In genomic region chr2:27714851-27715291, GRCh38 we compare ENCODE assay signal across 9 cellular contexts. TPM values are rescaled to one million over a fixed set of nuclear protein-coding genes. Genes with fewer than 3 reads are reported as not detected.
A peak's percentile ranks its signal among the peaks of the same experiment; 100 is the strongest.
DNase-seq lines count a peak whose midpoint lies in the region; ATAC-seq and TF ChIP-seq lines count a peak whose summit lies in the region.
"Had no signal": no experiment of that assay in that cellular context is flagged by ENCODE, and none has a peak within 500 bp of the region (broad histone marks: within the 10 kb centered on the region; RNA-seq: fewer than 3 reads in every experiment).

No MANE protein-coding gene starts in this region.

- H3K36me3 ChIP-seq in lower lobe of right lung (no peaks in the 10 kb centered on the region), testis (ENCODE audit: low read depth, missing control alignments) (no peaks in the 10 kb centered on the region)
- H3K36me3 ChIP-seq: neutrophil had no signal

- H3K9me3 Mint-ChIP-seq in activated CD4-positive, alpha-beta T cell treated with anti-CD3 and anti-CD28 coated beads for 36 hours (ENCODE audit: low read depth) = no peaks in the 10 kb centered on the region

- H3K9me3 ChIP-seq in lower lobe of right lung (no peaks in the 10 kb centered on the region), testis (no peaks in the 10 kb centered on the region)
- H3K9me3 ChIP-seq: neutrophil had no signal

- TF ChIP-seq POLR2A in testis (IDR thresholded peaks at IDR 0.05) = no peak

- intact Hi-C loops in activated CD4-positive, alpha-beta T cell treated with anti-CD3 and anti-CD28 coated beads for 36 hours (cut with DNase I, micrococcal nuclease) = no loop called here
- intact Hi-C loops in lower lobe of right lung (cut with DNase I) (no loop called here), testis (cut with DNase I; ENCODE audit: low total_unique reads) (no loop called here)

- no peaks in the 10 kb centered on the region for H3K36me3 Mint-ChIP-seq in activated CD4-positive, alpha-beta T cell treated with anti-CD3 and anti-CD28 coated beads for 36 hours (ENCODE audit: low read depth)

- POLR2A ChIA-PET in activated CD4-positive, alpha-beta T cell treated with anti-CD3 and anti-CD28 coated beads for 36 hours (lab: Charles Lee) = no interaction called here

- H3K4me3 ChIP-seq in lower lobe of right lung (peak overlapping the region; percentile 55), testis (peak overlapping the region; percentile 50 to 53)

- TF ChIP-seq CTCF in lower lobe of right lung (IDR thresholded peaks at IDR 0.05) = no peak
- TF ChIP-seq CTCF in testis (IDR thresholded peaks at IDR 0.05) = no peak
- no peak for TF ChIP-seq CTCF in omental fat pad (IDR thresholded peaks at IDR 0.05)

- H3K27me3 Mint-ChIP-seq in activated CD4-positive, alpha-beta T cell treated with anti-CD3 and anti-CD28 coated beads for 36 hours = peaks cover 9% of the 10 kb centered on the region

- CTCF ChIA-PET in activated CD4-positive, alpha-beta T cell treated with anti-CD3 and anti-CD28 coated beads for 36 hours (lab: Charles Lee) = interaction anchor here (0.6 to 2.1 kb wide), 3 partner anchors 8 to 647 kb away, joined by 3 to 9 read pairs (median 3); no protein-coding TSS in a partner anchor

- DNase-seq in activated CD4-positive, alpha-beta T cell treated with anti-CD3 and anti-CD28 coated beads for 36 hours = no peak
- no peak for DNase-seq in activated CD4-positive, alpha-beta T cell treated with anti-CD3 and anti-CD28 coated beads for 4 hours
- DNase-seq in caudate nucleus (lab: John Stamatoyannopoulos, UW) (no peak), lower lobe of right lung (no peak), testis (no peak), SIG-M5 treated with dmso at 0.1 percent for 504 hours (lab: John Stamatoyannopoulos, UW; ENCODE audit: unreplicated experiment) (no peak), omental fat pad (ENCODE audit: low spot score) (no peak)

- H3K4me3 Mint-ChIP-seq in activated CD4-positive, alpha-beta T cell treated with anti-CD3 and anti-CD28 coated beads for 36 hours = peak overlapping the region; percentile 24

- WGBS in testis, 2 donors = 41 to 43% methylated on average over 16 to 18 of the region's 19 CpGs

- H3K27me3 ChIP-seq in lower lobe of right lung (ENCODE audit: low read depth) (peaks cover 6% of the 10 kb centered on the region), testis (no peaks in the 10 kb centered on the region)

- H3K4me1 ChIP-seq in lower lobe of right lung (peaks cover 21% of the 10 kb centered on the region), testis (peaks cover 9% of the 10 kb centered on the region)

- H3K27ac Mint-ChIP-seq in activated CD4-positive, alpha-beta T cell treated with anti-CD3 and anti-CD28 coated beads for 36 hours = no peak overlapping the region

- H3K27ac ChIP-seq in caudate nucleus (ENCODE audit: low read depth, low read length) = peak overlapping the region; percentile 62
- H3K27ac ChIP-seq in lower lobe of right lung = peak overlapping the region; percentile 56
- H3K27ac ChIP-seq in testis = peak overlapping the region; percentile 85 to 91
- H3K27ac ChIP-seq: neutrophil had no signal

- H3K4me1 Mint-ChIP-seq in activated CD4-positive, alpha-beta T cell treated with anti-CD3 and anti-CD28 coated beads for 36 hours = peaks cover 32% of the 10 kb centered on the region

- no peak for ATAC-seq in activated CD4-positive, alpha-beta T cell treated with anti-CD3 and anti-CD28 coated beads for 36 hours
- ATAC-seq in lower lobe of right lung (no peak), HG03432 (IDR thresholded peaks at IDR 0.05; ENCODE audit: unreplicated experiment) (no peak), omental fat pad (ENCODE audit: low FRiP score) (no peak)

RNA-seq across cellular contexts. Expression of gene SLC4A1AP, which starts 51.2 kb away (rescaled TPM):
- total RNA-seq in activated CD4-positive, alpha-beta T cell treated with anti-CD3 and anti-CD28 coated beads for 36 hours = 10 to 100 TPM; 23.8 to 25.3 TPM
- total RNA-seq in lower lobe of right lung (19.6 TPM), testis (10 to 100 TPM; 55.3 to 56.5 TPM), omental fat pad (10 to 100 TPM; 16.1 to 24.1 (median 20.4) TPM)
- 60.5 TPM for polyA plus RNA-seq in testis (ENCODE audit: insufficient read depth, low read depth, low replicate concordance)

RNA-seq across cellular contexts. Expression of gene SUPT7L, which starts 51.5 kb away (rescaled TPM):
- 10 to 100 TPM; 23.7 to 26.1 TPM for total RNA-seq in activated CD4-positive, alpha-beta T cell treated with anti-CD3 and anti-CD28 coated beads for 36 hours
- total RNA-seq in lower lobe of right lung = 29.6 TPM
- total RNA-seq in testis = 10 to 100 TPM; 39.3 to 39.9 TPM
- 40.4 TPM for polyA plus RNA-seq in testis (ENCODE audit: insufficient read depth, low read depth, low replicate concordance)
- total RNA-seq in omental fat pad = 10 to 100 TPM; 24.9 to 32.9 (median 28.0) TPM

RNA-seq across cellular contexts. Expression of gene MRPL33, which starts 56.6 kb away (rescaled TPM):
- total RNA-seq in activated CD4-positive, alpha-beta T cell treated with anti-CD3 and anti-CD28 coated beads for 36 hours = 10 to 100 TPM; 44.7 to 68.0 TPM
- 93.3 TPM for total RNA-seq in lower lobe of right lung
- 100 to 1,000 TPM; 142 to 175 TPM for total RNA-seq in testis
- 204 TPM for polyA plus RNA-seq in testis (ENCODE audit: insufficient read depth, low read depth, low replicate concordance)
- total RNA-seq in omental fat pad = 100 to 1,000 TPM; 109 to 130 (median 116) TPM
